In genomic region chr10:31928531-31929259, GRCh38 we compare ENCODE assay signal across 8 cellular contexts. TPM values are rescaled to one million over a fixed set of nuclear protein-coding genes. Genes with fewer than 3 reads are reported as not detected.
DNase-seq lines count a peak whose midpoint lies in the region; ATAC-seq and TF ChIP-seq lines count a peak whose summit lies in the region.

TSS of gene ARHGAP12 (minus strand) at chr10:31928831. CDS start at chr10:31908855, 19,976 bp downstream.

- peaks cover 34% of the 10 kb centered on the region for H3K4me1 Mint-ChIP-seq in chondrocyte (ENCODE audit: low read depth)

- peak within 1 kb of the TSS; percentile 99 for H3K27ac Mint-ChIP-seq in chondrocyte (ENCODE audit: unreplicated experiment)

- H3K4me3 ChIP-seq in kidney epithelial cell (ENCODE audit: low read depth, low read length) = peak within 1 kb of the TSS; percentile 91

- peak within 1 kb of the TSS; percentile 86 for H3K4me3 Mint-ChIP-seq in chondrocyte (ENCODE audit: unreplicated experiment)

- H3K36me3 ChIP-seq in kidney epithelial cell (ENCODE audit: control insufficient read depth, insufficient read depth, low read length) = no peaks in the 10 kb centered on the region

- H3K27me3 Mint-ChIP-seq in chondrocyte (ENCODE audit: low read depth) = no peaks in the 10 kb centered on the region

- ATAC-seq in GM18505 (IDR thresholded peaks at IDR 0.05; ENCODE audit: unreplicated experiment) (peak; percentile 75), HG02943 (IDR thresholded peaks at IDR 0.05; ENCODE audit: low read depth, unreplicated experiment) (peak; percentile 73)

- no peaks in the 10 kb centered on the region for H3K9me3 Mint-ChIP-seq in chondrocyte (ENCODE audit: low read depth)

- no peaks in the 10 kb centered on the region for H3K27me3 ChIP-seq in kidney epithelial cell (ENCODE audit: control insufficient read depth, insufficient read depth, low read length)

- no peak for TF ChIP-seq CTCF in 22Rv1 (IDR thresholded peaks at IDR 0.05)
- peak; percentile 32 for TF ChIP-seq CTCF in chondrocyte (IDR thresholded peaks at IDR 0.05)
- TF ChIP-seq CTCF in kidney epithelial cell (IDR thresholded peaks at IDR 0.05; ENCODE audit: insufficient read depth, low read length, poor library complexity, severe bottlenecking) = no peak

- peak within 1 kb of the TSS; percentile 82 for H3K27ac ChIP-seq in 22Rv1

- DNase-seq in NCI-H2171 (lab: John Stamatoyannopoulos, UW) = peak; percentile 46
- peak; percentile 93 for DNase-seq in activated CD4-positive, CD25-positive, alpha-beta regulatory T cell treated with anti-CD3 and anti-CD28 coated beads, Interleukin-2, amount 50 U/mL, for 72 hours
- peak; percentile 94 for DNase-seq in chondrocyte (ENCODE audit: low spot score)
- DNase-seq in kidney epithelial cell (ENCODE audit: low read depth) = peak; percentile 37
- peak; percentile 70 to 86 for DNase-seq in stimulated activated CD4-positive, alpha-beta T cell treated with anti-CD3 and anti-CD28 coated beads, Interleukin-15, amount 100 ng/mL, for 1 hour (ENCODE audit: low read depth in 1 of 2, low spot score in 1 of 2)

- TF ChIP-seq POLR2A in GM18505 (IDR thresholded peaks at IDR 0.05; ENCODE audit: borderline replicate concordance, extremely low read depth, insufficient read depth, insufficient read length) = peak; percentile 71

- H3K36me3 Mint-ChIP-seq in chondrocyte (ENCODE audit: low read depth) = no peaks in the 10 kb centered on the region

RNA-seq across cellular contexts. Expression of gene ARHGAP12, which starts in this region (rescaled TPM):
- total RNA-seq in chondrocyte (16.5 to 18.1 TPM (median 16.7 TPM) in 3 replicates), kidney epithelial cell (22.8 and 38.7 TPM in 2 replicates)

Comparison
In these comparisons a context has a peak if more than half of its experiments do, and no peak if none do; other contexts are left out.
1. Peak in every context shown above with its lines: DNase-seq, ATAC-seq, H3K4me3 ChIP-seq and H3K27ac ChIP-seq.
2. DNase-seq: peak in every context shown above with its lines; median percentile 94 in chondrocyte; 93 in activated CD4-positive, CD25-positive, alpha-beta regulatory T cell treated with anti-CD3 and anti-CD28 coated beads, Interleukin-2, amount 50 U/mL, for 72 hours; 78 in stimulated activated CD4-positive, alpha-beta T cell treated with anti-CD3 and anti-CD28 coated beads, Interleukin-15, amount 100 ng/mL, for 1 hour; 46 in NCI-H2171; 37 in kidney epithelial cell.